In the genomic region with DNA sequence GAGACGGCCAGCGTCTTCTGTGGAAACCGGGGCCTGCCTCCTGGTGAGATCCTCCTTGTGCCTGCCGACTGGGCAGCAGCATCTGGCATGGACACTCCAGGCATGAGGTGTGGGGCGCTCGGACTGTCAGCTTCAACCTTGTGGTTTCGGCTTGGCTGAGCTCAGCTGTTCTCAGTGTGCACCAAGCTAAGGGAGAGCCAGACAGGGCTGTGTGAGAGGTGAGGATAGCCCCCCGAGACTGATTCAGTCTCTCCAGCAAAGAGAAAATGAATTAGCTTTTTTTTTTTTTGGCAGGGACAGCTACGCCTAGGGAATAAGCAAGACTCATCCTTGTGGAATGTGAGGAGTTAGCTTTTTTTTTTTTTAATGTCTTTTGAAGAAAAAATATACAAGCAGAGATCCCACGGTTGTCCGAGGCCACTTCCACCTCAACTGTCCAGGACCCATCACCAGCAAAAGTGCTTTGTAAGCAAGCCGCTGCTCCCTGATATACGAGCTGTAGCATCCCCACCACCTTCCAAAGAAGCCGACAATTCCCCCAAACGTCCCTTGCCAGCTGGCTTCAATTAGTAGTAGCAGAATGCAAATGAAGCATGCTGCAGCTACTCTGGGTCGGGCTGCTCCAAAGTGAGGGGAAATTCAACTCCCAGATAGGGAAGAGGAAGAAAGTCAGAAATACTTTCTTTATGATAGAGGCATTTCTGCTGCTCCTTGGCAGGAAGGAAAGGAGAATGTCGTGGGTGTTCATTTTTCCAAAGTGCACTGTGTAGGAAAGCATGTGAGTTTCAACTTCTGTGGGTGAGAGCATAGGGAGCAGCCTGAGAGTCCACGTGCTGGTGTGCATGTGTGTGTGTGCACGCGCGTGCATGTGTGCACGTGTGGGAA, we compare ENCODE assay signal across 9 cellular contexts. TPM values are rescaled to one million over a fixed set of nuclear protein-coding genes. Genes with fewer than 3 reads are reported as not detected.
DNase-seq lines count a peak whose midpoint lies in the region; TF ChIP-seq lines count a peak whose summit lies in the region.
"Had no signal": no experiment of that assay in that cellular context is flagged by ENCODE, and none has a peak within 500 bp of the region (broad histone marks: within the 10 kb centered on the region; RNA-seq: fewer than 3 reads in every experiment).

No MANE protein-coding gene starts in this region.

- H3K79me2 ChIP-seq in PC-9 (ENCODE audit: low read depth), result no peaks in the 10 kb centered on the region

- no peak overlapping the region for H3K27ac Mint-ChIP-seq in activated naive CD4-positive, alpha-beta T cell treated with anti-CD3 and anti-CD28 coated beads, Interleukin-2, amount 10 ng/mL, durations not matched to agents 7 days and 5 days
- H3K27ac Mint-ChIP-seq: activated T-cell treated with anti-CD3 and anti-CD28 coated beads, Interleukin-2, amount 50 U/mL, for 24 hours had no signal

- no peaks in the 10 kb centered on the region for H3K27me3 ChIP-seq in PC-9 (ENCODE audit: insufficient read depth, low read depth)
- no peaks in the 10 kb centered on the region for H3K27me3 ChIP-seq in ovary

- H2AFZ ChIP-seq in PC-9, result no peak overlapping the region

- H3K4me3 ChIP-seq in PC-9 (no peak overlapping the region), ovary (peak overlapping the region; percentile 19)

- intact Hi-C loops in PC-9 (cut with micrococcal nuclease; ENCODE audit: unreplicated experiment) (no loop called here), ovary (cut with DNase I) (no loop called here)

- no peaks in the 10 kb centered on the region for H3K9me2 ChIP-seq in PC-9 (ENCODE audit: insufficient read depth)

- no peaks in the 10 kb centered on the region for H3K4me1 Mint-ChIP-seq in activated naive CD4-positive, alpha-beta T cell treated with anti-CD3 and anti-CD28 coated beads, Interleukin-2, amount 10 ng/mL, durations not matched to agents 7 days and 5 days

- H3K27me3 Mint-ChIP-seq in activated naive CD4-positive, alpha-beta T cell treated with anti-CD3 and anti-CD28 coated beads, Interleukin-2, amount 10 ng/mL, durations not matched to agents 7 days and 5 days, result peaks cover 45% of the 10 kb centered on the region

- TF ChIP-seq EP300 in ovary (IDR thresholded peaks at IDR 0.05), result no peak

- H3K9me3 ChIP-seq in PC-9 (ENCODE audit: insufficient read depth, low read depth) (no peaks in the 10 kb centered on the region), ovary (no peaks in the 10 kb centered on the region)

- in situ Hi-C loops in GM13976 (cut with MboI; ENCODE audit: low sequenced_read_pairs, unreplicated experiment), result no loop called here

- POLR2A ChIA-PET in PC-9 (lab: Charles Lee; ENCODE audit: unreplicated experiment), result interaction anchor here (0.6 to 0.7 kb wide), 4 partner anchors 11 to 1274 kb away, joined by 4 to 9 read pairs (median 6); no protein-coding TSS in a partner anchor

- peaks cover 17% of the 10 kb centered on the region for H3K4me1 ChIP-seq in PC-9 (replicated peaks; ENCODE audit: insufficient read depth)
- H3K4me1 ChIP-seq in ovary (ENCODE audit: insufficient read depth), result peaks cover 3% of the 10 kb centered on the region

- TF ChIP-seq CTCF in PC-9 (conservative IDR thresholded peaks at IDR 0.05) (no peak), ovary (IDR thresholded peaks at IDR 0.05) (no peak), GM13976 (IDR thresholded peaks at IDR 0.05; ENCODE audit: borderline replicate concordance, control extremely low read depth, extremely low read depth, insufficient read depth, missing control alignments) (no peak)

- peak; percentile 62 for DNase-seq in COLO829 (ENCODE audit: low spot score)
- DNase-seq in PC-9, result no peak
- DNase-seq in fibroblast of gingiva (ENCODE audit: low read depth), result peak; percentile 97
- peak in 3 of 5 donors; percentile 31 to 57 (median 55) for DNase-seq in ovary
- DNase-seq in iPS-NIHi7 (ENCODE audit: extremely low spot score), result no peak
- DNase-seq in GM13976 (ENCODE audit: low spot score), result no peak
- DNase-seq in activated naive CD4-positive, alpha-beta T cell treated with anti-CD3 and anti-CD28 coated beads, Interleukin-2, amount 10 ng/mL, durations not matched to agents 7 days and 5 days, result no peak
- DNase-seq in activated naive CD4-positive, alpha-beta T cell (lab: John Stamatoyannopoulos, UW), result no peak
- DNase-seq: activated T-cell treated with anti-CD3 and anti-CD28 coated beads, Interleukin-2, amount 50 U/mL, for 24 hours had no signal

- 3 to 5% (median 3%) methylated on average over 21 to 22 of the region's 22 CpGs for WGBS in ovary, 3 donors

- no peaks in the 10 kb centered on the region for H3K36me3 Mint-ChIP-seq in activated naive CD4-positive, alpha-beta T cell treated with anti-CD3 and anti-CD28 coated beads, Interleukin-2, amount 10 ng/mL, durations not matched to agents 7 days and 5 days

- no peak overlapping the region for H3K27ac ChIP-seq in PC-9
- peak overlapping the region in 1 of 2 donors; percentile 9 for H3K27ac ChIP-seq in ovary

- peaks cover 3% of the 10 kb centered on the region for H3K9me3 Mint-ChIP-seq in activated naive CD4-positive, alpha-beta T cell treated with anti-CD3 and anti-CD28 coated beads, Interleukin-2, amount 10 ng/mL, durations not matched to agents 7 days and 5 days

- H3K4me3 Mint-ChIP-seq in activated naive CD4-positive, alpha-beta T cell treated with anti-CD3 and anti-CD28 coated beads, Interleukin-2, amount 10 ng/mL, durations not matched to agents 7 days and 5 days, result no peak overlapping the region
- H3K4me3 Mint-ChIP-seq: activated T-cell treated with anti-CD3 and anti-CD28 coated beads, Interleukin-2, amount 50 U/mL, for 24 hours had no signal

- TF ChIP-seq POLR2A in ovary (IDR thresholded peaks at IDR 0.05), result no peak

- peak overlapping the region; percentile 65 for H3K4me2 ChIP-seq in PC-9

- no peaks in the 10 kb centered on the region; the same call in 1 of the 2 replicates for H3F3A ChIP-seq in PC-9 (ENCODE audit: insufficient read depth, low read depth)

- no TSS peak for BruUV-seq in PC-9 (replicated peaks; lab: Mats Ljungman, UMichigan)

- H4K20me1 ChIP-seq in PC-9 (ENCODE audit: insufficient read depth), result no peaks in the 10 kb centered on the region

- H3K36me3 ChIP-seq in PC-9 (ENCODE audit: low read depth) (no peaks in the 10 kb centered on the region), ovary (no peaks in the 10 kb centered on the region)

- CTCF ChIA-PET in PC-9 (lab: Charles Lee), result interaction anchor here (0.5 to 1.1 kb wide), 6 partner anchors 42 to 562 kb away, joined by 3 to 10 read pairs (median 3); no protein-coding TSS in a partner anchor
- CTCF ChIA-PET in activated naive CD4-positive, alpha-beta T cell treated with anti-CD3 and anti-CD28 coated beads, Interleukin-2, amount 10 ng/mL, durations not matched to agents 7 days and 5 days (lab: Charles Lee), result interaction anchor here (1.4 kb wide), 1 partner anchor 42 kb away, joined by 4 read pairs; no protein-coding TSS in a partner anchor

RNA-seq across cellular contexts. Expression of gene THY1, which starts 9.8 kb away (rescaled TPM):
- not detected in 2 replicates for total RNA-seq in PC-9 (2021)
- 10 to 100 TPM in 4 of 7 donors, 1 to 10 TPM in 1, under 1 TPM in 2; 0.36 to 74.7 (median 14.0) TPM for total RNA-seq in ovary
- polyA plus RNA-seq in ovary, result 100 to 1,000 TPM in 1 of 2 donors, 10 to 100 TPM in 1; 15.0 to 123 TPM

RNA-seq across cellular contexts. Expression of gene USP2, which starts 51.2 kb away (rescaled TPM):
- 2.1 and 2.7 TPM in 2 replicates for total RNA-seq in PC-9 (2021)
- total RNA-seq in ovary, result 10 to 100 TPM in 1 of 7 donors, 1 to 10 TPM in 6; 1.3 to 16.9 (median 4.8) TPM
- polyA plus RNA-seq in ovary, result 1 to 10 TPM; 1.0 to 3.4 TPM

Comparison
In these comparisons a context has a peak if more than half of its experiments do, and no peak if none do; other contexts are left out.
1. DNase-seq: peak in COLO829 (single experiment), fibroblast of gingiva (single experiment) and ovary (3 of 5); none in PC-9 (0 of 2), iPS-NIHi7 (single experiment), GM13976 (single experiment), activated naive CD4-positive, alpha-beta T cell treated with anti-CD3 and anti-CD28 coated beads, Interleukin-2, amount 10 ng/mL, durations not matched to agents 7 days and 5 days (single experiment) and activated naive CD4-positive, alpha-beta T cell (0 of 4).